Comparison of ENCODE assay signal across 13 cellular contexts in the genomic region with DNA sequence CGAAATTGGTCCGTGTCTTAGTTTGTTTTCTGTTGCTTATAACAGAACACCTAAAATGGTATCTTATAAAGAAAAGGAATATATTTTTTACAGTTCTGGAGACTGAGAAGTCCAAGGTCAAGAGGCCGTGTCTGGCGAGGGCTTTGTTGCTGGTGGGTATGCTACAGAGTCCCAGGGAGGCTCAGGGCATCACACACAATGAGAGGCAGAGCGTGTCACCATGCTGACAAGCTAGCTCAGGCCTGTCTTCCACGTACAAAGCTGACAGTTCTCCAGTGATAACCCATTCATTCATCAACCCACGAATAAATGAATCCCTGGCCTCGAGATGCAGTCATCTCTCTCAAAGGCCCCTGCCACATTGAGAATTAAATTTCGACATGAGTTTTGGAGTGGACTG. TPM values are rescaled to one million over a fixed set of nuclear protein-coding genes. Genes with fewer than 3 reads are reported as not detected.
A peak's percentile ranks its signal among the peaks of the same experiment; 100 is the strongest.
DNase-seq lines count a peak whose midpoint lies in the region; ATAC-seq and TF ChIP-seq lines count a peak whose summit lies in the region.
"Had no signal": no experiment of that assay in that cellular context is flagged by ENCODE, and none has a peak within 500 bp of the region (broad histone marks: within the 10 kb centered on the region; RNA-seq: fewer than 3 reads in every experiment).

No MANE protein-coding gene starts in this region.

- no peak for TF ChIP-seq CTCF in GM23338 (conservative IDR thresholded peaks at IDR 0.05; ENCODE audit: low read depth in 2 of 2)
- TF ChIP-seq CTCF in neural progenitor cell (IDR thresholded peaks at IDR 0.05) = no peak

- no peak overlapping the region for H3K4me2 ChIP-seq in GM23338
- H3K4me2 ChIP-seq in neural progenitor cell = no peak overlapping the region

- H3K27ac ChIP-seq in GM23338 (ENCODE audit: low read depth) (peak overlapping the region; percentile 86), neural progenitor cell (peak overlapping the region; percentile 34)
- H3K27ac ChIP-seq: esophagus muscularis mucosa, heart right ventricle had no signal

- H3F3A ChIP-seq in GM23338 (replicated peaks; ENCODE audit: low read depth) (0 out of 2 replicates have a peak, but pooled peaks cover 11% of the 10 kb centered on the region), neural progenitor cell (ENCODE audit: low read depth) (peaks cover 16% of the 10 kb centered on the region)

- no peaks in the 10 kb centered on the region for H3K9me3 ChIP-seq in neural progenitor cell (ENCODE audit: low read depth)
- H3K9me3 ChIP-seq: esophagus muscularis mucosa, heart right ventricle had no signal

- ATAC-seq in GM23338 (0 out of 3 replicates have a peak, but pooled peaks have one; percentile 14), GM18505 (IDR thresholded peaks at IDR 0.05; ENCODE audit: unreplicated experiment) (no peak), GM19328 (IDR thresholded peaks at IDR 0.05; ENCODE audit: unreplicated experiment) (no peak)
- ATAC-seq in activated T-helper 17 cell treated with anti-CD3 and anti-CD28 coated beads, Interleukin-2, amount 50 U/mL, for 72 hours (replicated peaks) = peak; percentile 31

- H3K27ac Mint-ChIP-seq in T-helper 1 cell treated with Interleukin-12 subunit alpha and Interleukin-12 subunit beta and Interleukin-4 antibody, amounts not matched to agents 30 μg/mL and 1 μg/mL, for 36 hours = peak overlapping the region; percentile 70
- no peak overlapping the region for H3K27ac Mint-ChIP-seq in GM23338
- H3K27ac Mint-ChIP-seq in activated T-helper 17 cell treated with anti-CD3 and anti-CD28 coated beads, Interleukin-2, amount 50 U/mL, for 72 hours = peak overlapping the region; percentile 68
- H3K27ac Mint-ChIP-seq in neural progenitor cell = no peak overlapping the region
- H3K27ac Mint-ChIP-seq: CD8-positive, alpha-beta T cell had no signal

- H3K4me1 ChIP-seq in GM23338 (ENCODE audit: insufficient read depth) (peaks cover 6% of the 10 kb centered on the region), neural progenitor cell (peaks cover 7% of the 10 kb centered on the region)

- no peaks in the 10 kb centered on the region for H3K36me3 Mint-ChIP-seq in T-helper 1 cell treated with Interleukin-12 subunit alpha and Interleukin-12 subunit beta and Interleukin-4 antibody, amounts not matched to agents 30 μg/mL and 1 μg/mL, for 36 hours (ENCODE audit: low read depth)
- H3K36me3 Mint-ChIP-seq in GM23338 (ENCODE audit: low read depth) = peaks cover 20% of the 10 kb centered on the region
- no peaks in the 10 kb centered on the region for H3K36me3 Mint-ChIP-seq in activated T-helper 17 cell treated with anti-CD3 and anti-CD28 coated beads, Interleukin-2, amount 50 U/mL, for 72 hours (ENCODE audit: low read depth)
- peaks cover 17% of the 10 kb centered on the region for H3K36me3 Mint-ChIP-seq in neural progenitor cell
- H3K36me3 Mint-ChIP-seq: CD8-positive, alpha-beta T cell had no signal

- no peaks in the 10 kb centered on the region for H3K9me3 Mint-ChIP-seq in T-helper 1 cell treated with Interleukin-12 subunit alpha and Interleukin-12 subunit beta and Interleukin-4 antibody, amounts not matched to agents 30 μg/mL and 1 μg/mL, for 36 hours
- H3K9me3 Mint-ChIP-seq in GM23338 (no peaks in the 10 kb centered on the region), neural progenitor cell (no peaks in the 10 kb centered on the region)
- no peaks in the 10 kb centered on the region for H3K9me3 Mint-ChIP-seq in activated T-helper 17 cell treated with anti-CD3 and anti-CD28 coated beads, Interleukin-2, amount 50 U/mL, for 72 hours
- H3K9me3 Mint-ChIP-seq: CD8-positive, alpha-beta T cell had no signal

- H2AFZ ChIP-seq in GM23338 (no peak overlapping the region), neural progenitor cell (replicated peaks) (no peak overlapping the region)

- TF ChIP-seq POLR2A in GM18505 (IDR thresholded peaks at IDR 0.05; ENCODE audit: borderline replicate concordance, extremely low read depth, insufficient read depth, insufficient read length) = no peak

- H3K27me3 Mint-ChIP-seq in T-helper 1 cell treated with Interleukin-12 subunit alpha and Interleukin-12 subunit beta and Interleukin-4 antibody, amounts not matched to agents 30 μg/mL and 1 μg/mL, for 36 hours (ENCODE audit: low read depth) = no peaks in the 10 kb centered on the region
- H3K27me3 Mint-ChIP-seq in GM23338 (ENCODE audit: insufficient read depth, low read depth, poor library complexity) (peaks cover 9% of the 10 kb centered on the region), neural progenitor cell (ENCODE audit: insufficient read depth, low read depth) (peaks cover 2% of the 10 kb centered on the region)
- H3K27me3 Mint-ChIP-seq in activated T-helper 17 cell treated with anti-CD3 and anti-CD28 coated beads, Interleukin-2, amount 50 U/mL, for 72 hours = no peaks in the 10 kb centered on the region

- no peak overlapping the region for H3K9ac ChIP-seq in neural progenitor cell

- H3K27me3 ChIP-seq in GM23338 (ENCODE audit: insufficient read depth) (no peaks in the 10 kb centered on the region), neural progenitor cell (no peaks in the 10 kb centered on the region)
- H3K27me3 ChIP-seq: esophagus muscularis mucosa, heart right ventricle had no signal

- no peaks in the 10 kb centered on the region for H3K9me2 ChIP-seq in GM23338 (ENCODE audit: insufficient read depth)

- H4K20me1 ChIP-seq in GM23338 (replicated peaks; ENCODE audit: insufficient read depth) (no peaks in the 10 kb centered on the region), neural progenitor cell (ENCODE audit: low read depth) (no peaks in the 10 kb centered on the region)

- no peak for DNase-seq in T-helper 1 cell
- DNase-seq in GM23338 (ENCODE audit: low spot score) = no peak
- DNase-seq in neural progenitor cell (ENCODE audit: low spot score) = no peak
- DNase-seq in NCI-H226 = no peak
- DNase-seq: heart right ventricle, KBM-7, NCI-H1105 treated with DMSO at 0.1 percent for 48 hours had no signal

- H3K79me2 ChIP-seq in GM23338 (replicated peaks; ENCODE audit: insufficient read depth) (no peaks in the 10 kb centered on the region), neural progenitor cell (ENCODE audit: low read depth) (no peaks in the 10 kb centered on the region)

- H3K4me3 ChIP-seq in GM23338 = no peak overlapping the region
- H3K4me3 ChIP-seq in neural progenitor cell = no peak overlapping the region
- H3K4me3 ChIP-seq: esophagus muscularis mucosa, heart right ventricle had no signal

- peaks cover 10% of the 10 kb centered on the region for H3K4me1 Mint-ChIP-seq in T-helper 1 cell treated with Interleukin-12 subunit alpha and Interleukin-12 subunit beta and Interleukin-4 antibody, amounts not matched to agents 30 μg/mL and 1 μg/mL, for 36 hours (ENCODE audit: low read depth)
- H3K4me1 Mint-ChIP-seq in GM23338 (peaks cover 12% of the 10 kb centered on the region; the same call in 2 of the 3 replicates), neural progenitor cell (peaks cover 13% of the 10 kb centered on the region)
- H3K4me1 Mint-ChIP-seq in activated T-helper 17 cell treated with anti-CD3 and anti-CD28 coated beads, Interleukin-2, amount 50 U/mL, for 72 hours = no peaks in the 10 kb centered on the region

- no peaks in the 10 kb centered on the region for H3K36me3 ChIP-seq in GM23338 (ENCODE audit: insufficient read depth)
- no peaks in the 10 kb centered on the region for H3K36me3 ChIP-seq in neural progenitor cell

- H3K4me3 Mint-ChIP-seq in T-helper 1 cell treated with Interleukin-12 subunit alpha and Interleukin-12 subunit beta and Interleukin-4 antibody, amounts not matched to agents 30 μg/mL and 1 μg/mL, for 36 hours = no peak overlapping the region
- H3K4me3 Mint-ChIP-seq in GM23338 (no peak overlapping the region), neural progenitor cell (no peak overlapping the region)
- H3K4me3 Mint-ChIP-seq in activated T-helper 17 cell treated with anti-CD3 and anti-CD28 coated beads, Interleukin-2, amount 50 U/mL, for 72 hours = no peak overlapping the region
- H3K4me3 Mint-ChIP-seq: CD8-positive, alpha-beta T cell had no signal

TF ChIP-seq in GM23338, 12 proteins besides CTCF, POLR2A, EP300 and RAD21:
- TF ChIP-seq CREB1 (CRISPR knock-in tag; IDR thresholded peaks at IDR 0.05; ENCODE audit: low read depth) (no peak), ZNF114 (CRISPR knock-in tag; IDR thresholded peaks at IDR 0.05) (no peak), STAT1 (IDR thresholded peaks at IDR 0.05; ENCODE audit: unreplicated experiment) (no peak), NANOG (IDR thresholded peaks at IDR 0.05; ENCODE audit: borderline replicate concordance) (no peak)
- TF ChIP-seq, protein P1, sequence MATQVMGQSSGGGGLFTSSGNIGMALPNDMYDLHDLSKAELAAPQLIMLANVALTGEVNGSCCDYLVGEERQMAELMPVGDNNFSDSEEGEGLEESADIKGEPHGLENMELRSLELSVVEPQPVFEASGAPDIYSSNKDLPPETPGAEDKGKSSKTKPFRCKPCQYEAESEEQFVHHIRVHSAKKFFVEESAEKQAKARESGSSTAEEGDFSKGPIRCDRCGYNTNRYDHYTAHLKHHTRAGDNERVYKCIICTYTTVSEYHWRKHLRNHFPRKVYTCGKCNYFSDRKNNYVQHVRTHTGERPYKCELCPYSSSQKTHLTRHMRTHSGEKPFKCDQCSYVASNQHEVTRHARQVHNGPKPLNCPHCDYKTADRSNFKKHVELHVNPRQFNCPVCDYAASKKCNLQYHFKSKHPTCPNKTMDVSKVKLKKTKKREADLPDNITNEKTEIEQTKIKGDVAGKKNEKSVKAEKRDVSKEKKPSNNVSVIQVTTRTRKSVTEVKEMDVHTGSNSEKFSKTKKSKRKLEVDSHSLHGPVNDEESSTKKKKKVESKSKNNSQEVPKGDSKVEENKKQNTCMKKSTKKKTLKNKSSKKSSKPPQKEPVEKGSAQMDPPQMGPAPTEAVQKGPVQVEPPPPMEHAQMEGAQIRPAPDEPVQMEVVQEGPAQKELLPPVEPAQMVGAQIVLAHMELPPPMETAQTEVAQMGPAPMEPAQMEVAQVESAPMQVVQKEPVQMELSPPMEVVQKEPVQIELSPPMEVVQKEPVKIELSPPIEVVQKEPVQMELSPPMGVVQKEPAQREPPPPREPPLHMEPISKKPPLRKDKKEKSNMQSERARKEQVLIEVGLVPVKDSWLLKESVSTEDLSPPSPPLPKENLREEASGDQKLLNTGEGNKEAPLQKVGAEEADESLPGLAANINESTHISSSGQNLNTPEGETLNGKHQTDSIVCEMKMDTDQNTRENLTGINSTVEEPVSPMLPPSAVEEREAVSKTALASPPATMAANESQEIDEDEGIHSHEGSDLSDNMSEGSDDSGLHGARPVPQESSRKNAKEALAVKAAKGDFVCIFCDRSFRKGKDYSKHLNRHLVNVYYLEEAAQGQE (IDR thresholded peaks at IDR 0.05; ENCODE audit: unreplicated experiment) = no peak

RNA-seq across cellular contexts. Expression of a gene that starts 56.7 kb away (rescaled TPM):
- total RNA-seq in GM23338 (2014; rRNA removed; shearing (Covaris generic)) = 48.1 and 48.9 TPM in 2 replicates
- 37.1 and 39.3 TPM in 2 replicates for polyA plus RNA-seq in GM23338 (2016; fragmentation: Nextera tagmentation; extraction: Ambion mirVana)
- total RNA-seq in activated T-helper 17 cell treated with anti-CD3 and anti-CD28 coated beads, Interleukin-2, amount 50 U/mL, for 72 hours = 10 to 100 TPM; 65.6 to 82.9 TPM
- total RNA-seq in neural progenitor cell (ENCODE audit: low replicate concordance) = 22.6 and 34.0 TPM in 2 replicates

Comparison
In these comparisons a context has a peak if more than half of its experiments do, and no peak if none do; other contexts are left out.
1. H3K27ac Mint-ChIP-seq: peak in T-helper 1 cell treated with Interleukin-12 subunit alpha and Interleukin-12 subunit beta and Interleukin-4 antibody, amounts not matched to agents 30 μg/mL and 1 μg/mL, for 36 hours (single experiment) and activated T-helper 17 cell treated with anti-CD3 and anti-CD28 coated beads, Interleukin-2, amount 50 U/mL, for 72 hours (single experiment); none in GM23338 (single experiment) and neural progenitor cell (single experiment).
2. ATAC-seq: peak in GM23338 (single experiment) and activated T-helper 17 cell treated with anti-CD3 and anti-CD28 coated beads, Interleukin-2, amount 50 U/mL, for 72 hours (single experiment); none in GM18505 (single experiment) and GM19328 (single experiment).